Comparison of ENCODE assay signal across 11 cellular contexts in the genomic region with DNA sequence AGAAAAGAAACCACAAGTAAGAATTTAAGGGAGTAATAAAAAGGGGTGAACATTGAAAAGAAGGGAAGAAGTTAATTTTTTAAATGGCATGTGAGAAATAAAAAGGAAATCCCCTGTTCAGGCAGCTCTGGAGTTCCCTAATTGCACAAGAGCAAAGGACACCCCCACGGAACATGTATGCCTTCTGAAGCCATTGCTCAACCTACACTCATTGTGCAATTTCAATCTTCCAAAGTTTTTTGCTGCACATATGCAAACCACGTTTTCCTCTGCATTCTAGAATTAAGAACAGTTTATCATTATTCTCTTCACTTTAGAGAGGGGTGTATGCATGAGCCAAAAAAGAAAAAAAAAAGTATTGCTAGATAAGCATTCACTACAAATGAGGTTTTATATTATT.
DNase-seq lines count a peak whose midpoint lies in the region; ATAC-seq and TF ChIP-seq lines count a peak whose summit lies in the region.
"Had no signal": no experiment of that assay in that cellular context is flagged by ENCODE, and none has a peak within 500 bp of the region (broad histone marks: within the 10 kb centered on the region; RNA-seq: fewer than 3 reads in every experiment).

No MANE protein-coding gene starts in this region.

- no peak for TF ChIP-seq POLR2A in IMR-90 (IDR thresholded peaks at IDR 0.05; ENCODE audit: low read depth, low read length)

- no peak overlapping the region for H2AFZ ChIP-seq in IMR-90 (replicated peaks; ENCODE audit: low read length, poor library complexity)
- H2AFZ ChIP-seq: PC-9 had no signal

- BruUV-seq in IMR-90 (replicated peaks; lab: Mats Ljungman, UMichigan) = no TSS peak

- peaks cover 12 to 18% (median 12%) of the 10 kb centered on the region in 3 donors for H3K36me3 Mint-ChIP-seq in immature natural killer cell

- no peak overlapping the region for H3K14ac ChIP-seq in IMR-90 (replicated peaks; ENCODE audit: low read depth, low read length)

- H3K4me1 ChIP-seq in IMR-90 (ENCODE audit: control insufficient read depth, insufficient read depth, low read length) (peaks cover 18% of the 10 kb centered on the region), adipocyte (ENCODE audit: control insufficient read depth, insufficient read depth, low read length) (peaks cover 32% of the 10 kb centered on the region)

- ATAC-seq in IMR-90 (ENCODE audit: low read depth) (peak; percentile 75), HG02588 (IDR thresholded peaks at IDR 0.05; ENCODE audit: unreplicated experiment) (no peak)

- TF ChIP-seq CTCF in IMR-90 (conservative IDR thresholded peaks at IDR 0.05; ENCODE audit: low read depth, low read length) = no peak

- no peak overlapping the region for H2BK20ac ChIP-seq in IMR-90 (ENCODE audit: low read depth, low read length)

- peak overlapping the region in 2 of 5 donors; percentile 34 to 53 for H3K4me3 Mint-ChIP-seq in immature natural killer cell

- H2BK15ac ChIP-seq in IMR-90 (ENCODE audit: low read depth, low read length) = no peak overlapping the region

- H3K18ac ChIP-seq in IMR-90 (ENCODE audit: low read depth, low read length) = peak overlapping the region; percentile 85

- no peak overlapping the region for H3K56ac ChIP-seq in IMR-90 (ENCODE audit: extremely low read depth, insufficient read depth, low read length)

- POLR2A ChIA-PET in IMR-90 (lab: Charles Lee; ENCODE audit: unreplicated experiment) = no interaction called here

- peaks cover 15% of the 10 kb centered on the region; the same call in 1 of the 2 replicates for H3K9me1 ChIP-seq in IMR-90 (ENCODE audit: insufficient read depth, low read length)

- H3K27ac Mint-ChIP-seq in immature natural killer cell = peak overlapping the region in 5 of 6 donors; percentile 35 to 80 (median 62)

- DNase-seq in IMR-90 (peak; percentile 97), adipocyte (ENCODE audit: low read depth) (peak; percentile 98), immature natural killer cell (no peak), stromal cell of bone marrow (ENCODE audit: low read depth) (peak; percentile 72), HuH-7 (ENCODE audit: low spot score) (no peak), NCI-H69 (lab: John Stamatoyannopoulos, UW) (no peak)
- DNase-seq in stimulated activated naive CD4-positive, alpha-beta T cell (lab: John Stamatoyannopoulos, UW) = no peak
- DNase-seq: central memory CD4-positive, alpha-beta T cell; islet precursor cell; PC-9 had no signal

- no peak overlapping the region for H4K91ac ChIP-seq in IMR-90 (ENCODE audit: insufficient read depth, low read depth, low read length)

- H3K27ac ChIP-seq in IMR-90 (ENCODE audit: insufficient read depth, low read length) = peak overlapping the region; percentile 52; the same call in 1 of the 2 replicates
- H3K27ac ChIP-seq: PC-9 had no signal

- no peak overlapping the region for H2AK5ac ChIP-seq in IMR-90 (ENCODE audit: low read depth, low read length)

- no peak overlapping the region for H4K5ac ChIP-seq in IMR-90 (ENCODE audit: low read depth, low read length)

- peak overlapping the region; percentile 26; the same call in 1 of the 2 replicates for H3K4me2 ChIP-seq in IMR-90 (ENCODE audit: low read depth, low read length)
- H3K4me2 ChIP-seq: PC-9 had no signal

- peak overlapping the region; percentile 61; the same call in 1 of the 2 replicates for H2BK120ac ChIP-seq in IMR-90 (ENCODE audit: low read depth, low read length)

- peaks cover 43 to 44% of the 10 kb centered on the region in 2 donors for H3K4me1 Mint-ChIP-seq in immature natural killer cell

- H3K27me3 ChIP-seq in IMR-90 (ENCODE audit: control insufficient read depth, insufficient read depth, low read length) (no peaks in the 10 kb centered on the region), adipocyte (replicated peaks; ENCODE audit: control insufficient read depth, insufficient read depth, low read length) (no peaks in the 10 kb centered on the region)

- no peak overlapping the region for H3K4me3 ChIP-seq in IMR-90 (ENCODE audit: insufficient read depth, low read depth, low read length)
- H3K4me3 ChIP-seq in adipocyte (ENCODE audit: low read length) = peak overlapping the region; percentile 21
- H3K4me3 ChIP-seq: PC-9 had no signal

- CTCF ChIA-PET in IMR-90 (lab: Yijun Ruan, JAX) = interaction anchor here (0.6 to 1.0 kb wide), 2 partner anchors 13 to 90 kb away, joined by 4 to 5 read pairs; no protein-coding TSS in a partner anchor

- H3K9ac ChIP-seq in IMR-90 (ENCODE audit: low read depth, low read length) = no peak overlapping the region
- peak overlapping the region; percentile 41 for H3K9ac ChIP-seq in adipocyte (ENCODE audit: low read length)

- H3K4ac ChIP-seq in IMR-90 (ENCODE audit: low read depth, low read length) = no peak overlapping the region

- H3K36me3 ChIP-seq in IMR-90 (ENCODE audit: control insufficient read depth, insufficient read depth, low read length) = peaks cover 17% of the 10 kb centered on the region
- peaks cover 15% of the 10 kb centered on the region for H3K36me3 ChIP-seq in adipocyte (ENCODE audit: control insufficient read depth, insufficient read depth, low read length, severe bottlenecking)

- no peaks in the 10 kb centered on the region for H3K9me3 Mint-ChIP-seq in immature natural killer cell

- WGBS in IMR-90 (ENCODE audit: extremely low coverage in 2 of 2, insufficient read length in 1 of 2), 2 experiments = no CpG with 5 or more reads among the region's 2 CpGs

- intact Hi-C loops in IMR-90 (cut with micrococcal nuclease) = no loop called here

- H3K9me3 ChIP-seq in IMR-90 (ENCODE audit: control insufficient read depth, insufficient read depth, low read length) = no peaks in the 10 kb centered on the region
- H3K9me3 ChIP-seq in adipocyte (ENCODE audit: control insufficient read depth, low read length) = no peaks in the 10 kb centered on the region

- H3K79me1 ChIP-seq in IMR-90 (ENCODE audit: low read depth in 1 of 2, low read length in 2 of 2) = peaks cover 10 to 39% of the 10 kb centered on the region in 2 experiments

- H2BK5ac ChIP-seq in IMR-90 (ENCODE audit: low read depth, low read length, poor library complexity, severe bottlenecking) = peak overlapping the region; percentile 62

- no peak for TF ChIP-seq RAD21 in IMR-90 (IDR thresholded peaks at IDR 0.05; ENCODE audit: low read length)

- peaks cover 0 to 5% (median 0%) of the 10 kb centered on the region in 3 donors for H3K27me3 Mint-ChIP-seq in immature natural killer cell (ENCODE audit: low read depth in 3 of 3)

- in situ Hi-C loops in IMR-90 (cut with MboI; ENCODE audit: low sequenced_read_pairs) = no loop called here

- dilution Hi-C loops in IMR-90 (cut with HindIII; ENCODE audit: low sequenced_read_pairs, unreplicated experiment) = no loop called here

- no peak overlapping the region for H2AK9ac ChIP-seq in IMR-90 (replicated peaks; ENCODE audit: low read depth, low read length, poor library complexity)

- H4K20me1 ChIP-seq in IMR-90 (ENCODE audit: insufficient read depth, low read length) = no peaks in the 10 kb centered on the region

- peak overlapping the region in 1 of 2 experiments; percentile 60; a peak in 1 of 4 replicates for H4K8ac ChIP-seq in IMR-90 (ENCODE audit: low read depth in 2 of 2, low read length in 2 of 2)

- no peak overlapping the region for H3K23ac ChIP-seq in IMR-90 (ENCODE audit: low read depth, low read length)

TF ChIP-seq in IMR-90, 13 proteins besides CTCF, POLR2A, EP300 and RAD21:
- TF ChIP-seq RFX5 (IDR thresholded peaks at IDR 0.05; ENCODE audit: low read depth, low read length) = no peak
- TF ChIP-seq MAZ (IDR thresholded peaks at IDR 0.05; ENCODE audit: borderline replicate concordance, low read depth, low read length) = peak; percentile 34; the same call in 1 of the 2 replicates
- TF ChIP-seq BHLHE40 (IDR thresholded peaks at IDR 0.05; ENCODE audit: low read depth, low read length) = peak; percentile 22; the same call in 1 of the 2 replicates
- 0 out of 2 replicates have a peak, but pooled peaks have one; percentile 64 for TF ChIP-seq MXI1 (IDR thresholded peaks at IDR 0.05; ENCODE audit: borderline replicate concordance, low read depth, low read length)
- TF ChIP-seq CEBPB (IDR thresholded peaks at IDR 0.05; ENCODE audit: low read depth, low read length) = peak; percentile 100
- no peak for TF ChIP-seq RCOR1 (IDR thresholded peaks at IDR 0.05; ENCODE audit: insufficient replicate concordance, low read length)
- peak; percentile 30; the same call in 1 of the 2 replicates for TF ChIP-seq SMC3 (IDR thresholded peaks at IDR 0.05; ENCODE audit: low read depth, low read length)

Comparison
In these comparisons a context has a peak if more than half of its experiments do, and no peak if none do; other contexts are left out.
1. DNase-seq: peak in IMR-90 (single experiment), adipocyte (single experiment) and stromal cell of bone marrow (single experiment); none in immature natural killer cell (0 of 3), stimulated activated naive CD4-positive, alpha-beta T cell (0 of 6), HuH-7 (single experiment) and NCI-H69 (single experiment).